31 cellular contexts compared by ENCODE assay signal in genomic region chr20:59596690-59597089, GRCh38. TPM values are rescaled to one million over a fixed set of nuclear protein-coding genes. Genes with fewer than 3 reads are reported as not detected.
"Had no signal": no experiment of that assay in that cellular context is flagged by ENCODE, and none has a peak within 500 bp of the region (broad histone marks: within the 10 kb centered on the region; RNA-seq: fewer than 3 reads in every experiment).

No MANE protein-coding gene starts in this region.

- H3K27ac Mint-ChIP-seq: activated CD4-positive, alpha-beta memory T cell treated with anti-CD3 and anti-CD28 coated beads, Interleukin-2, amount 10 ng/mL, durations not matched to agents 7 days and 5 days; activated CD4-positive, alpha-beta T cell treated with anti-CD3 and anti-CD28 coated beads, Interleukin-2, amount 10 ng/mL, durations not matched to agents 7 days and 5 days; activated T-cell treated with anti-CD3 and anti-CD28 coated beads, Interleukin-2, amount 50 U/mL, for 24 hours; activated T-helper 17 cell treated with anti-CD3 and anti-CD28 coated beads, Interleukin-2, amount 50 U/mL, for 72 hours; mesothelial cell of epicardium; naive B cell; nephron progenitor cell; stimulated activated memory B cell treated with anti-CD40 and anti-IgM and Interleukin-4, amounts not matched to agents 10 μg/mL and 1 μg/mL and 100 μg/mL, for 72 hours; stimulated activated naive CD8-positive, alpha-beta T cell treated with anti-CD3 and anti-CD28 coated beads, Interleukin-15, amount 100 ng/mL, for 72 hours had no signal

- ATAC-seq: activated T-helper 17 cell treated with anti-CD3 and anti-CD28 coated beads, Interleukin-2, amount 50 U/mL, for 72 hours; stimulated activated memory B cell treated with anti-CD40 and anti-IgM and Interleukin-4, amounts not matched to agents 10 μg/mL and 1 μg/mL and 100 μg/mL, for 72 hours; stimulated activated naive CD8-positive, alpha-beta T cell treated with anti-CD3 and anti-CD28 coated beads, Interleukin-15, amount 100 ng/mL, for 72 hours; upper lobe of right lung had no signal

- H2AFZ ChIP-seq: hepatocyte had no signal

- H3K4me2 ChIP-seq: hepatocyte had no signal

- H3K4me1 ChIP-seq: colonic mucosa, esophagus squamous epithelium, prostate gland, sigmoid colon, tibial artery, upper lobe of right lung had no signal

- H3K79me2 ChIP-seq: hepatocyte had no signal

- H3K4me3 Mint-ChIP-seq: activated CD4-positive, alpha-beta memory T cell treated with anti-CD3 and anti-CD28 coated beads, Interleukin-2, amount 10 ng/mL, durations not matched to agents 7 days and 5 days; activated CD4-positive, alpha-beta T cell treated with anti-CD3 and anti-CD28 coated beads, Interleukin-2, amount 10 ng/mL, durations not matched to agents 7 days and 5 days; activated T-cell treated with anti-CD3 and anti-CD28 coated beads, Interleukin-2, amount 50 U/mL, for 24 hours; activated T-helper 17 cell treated with anti-CD3 and anti-CD28 coated beads, Interleukin-2, amount 50 U/mL, for 72 hours; mesothelial cell of epicardium; naive B cell; nephron progenitor cell; stimulated activated memory B cell treated with anti-CD40 and anti-IgM and Interleukin-4, amounts not matched to agents 10 μg/mL and 1 μg/mL and 100 μg/mL, for 72 hours; stimulated activated naive CD8-positive, alpha-beta T cell treated with anti-CD3 and anti-CD28 coated beads, Interleukin-15, amount 100 ng/mL, for 72 hours had no signal

- H3K9me3 Mint-ChIP-seq: activated CD4-positive, alpha-beta memory T cell treated with anti-CD3 and anti-CD28 coated beads, Interleukin-2, amount 10 ng/mL, durations not matched to agents 7 days and 5 days; activated CD4-positive, alpha-beta T cell treated with anti-CD3 and anti-CD28 coated beads, Interleukin-2, amount 10 ng/mL, durations not matched to agents 7 days and 5 days; activated T-cell treated with anti-CD3 and anti-CD28 coated beads, Interleukin-2, amount 50 U/mL, for 24 hours; activated T-helper 17 cell treated with anti-CD3 and anti-CD28 coated beads, Interleukin-2, amount 50 U/mL, for 72 hours; mesothelial cell of epicardium; stimulated activated memory B cell treated with anti-CD40 and anti-IgM and Interleukin-4, amounts not matched to agents 10 μg/mL and 1 μg/mL and 100 μg/mL, for 72 hours; stimulated activated naive CD8-positive, alpha-beta T cell treated with anti-CD3 and anti-CD28 coated beads, Interleukin-15, amount 100 ng/mL, for 72 hours had no signal

- H3K27ac ChIP-seq: colonic mucosa, epithelial cell of prostate, esophagus squamous epithelium, hepatocyte, ovary, prostate gland, sigmoid colon, tibial artery, upper lobe of right lung had no signal

- H3K4me3 ChIP-seq: colonic mucosa, esophagus squamous epithelium, hepatocyte, ovary, prostate gland, sigmoid colon, tibial artery, upper lobe of right lung had no signal

- H3K27me3 ChIP-seq: colonic mucosa, ovary had no signal

- DNase-seq: activated CD4-positive, alpha-beta memory T cell treated with anti-CD3 and anti-CD28 coated beads, Interleukin-2, amount 10 ng/mL, durations not matched to agents 7 days and 5 days; activated CD4-positive, alpha-beta T cell treated with anti-CD3 and anti-CD28 coated beads for 1 hour; activated CD4-positive, alpha-beta T cell treated with anti-CD3 and anti-CD28 coated beads, Interleukin-2, amount 10 ng/mL, durations not matched to agents 7 days and 5 days; activated CD8-positive, alpha-beta memory T cell treated with anti-CD3 and anti-CD28 coated beads, Interleukin-2, amount 50 U/mL, for 48 hours; activated gamma-delta T cell treated with Interleukin-2 at 50 U/mL for 16 hours; activated naive CD4-positive, alpha-beta T cell treated with anti-CD3 and anti-CD28 coated beads, Interleukin-2, amount 50 U/mL, for 16 hours; activated T-cell treated with anti-CD3 and anti-CD28 coated beads, Interleukin-2, amount 50 U/mL, for 24 hours; amniotic stem cell; central memory CD4-positive, alpha-beta T cell; colonic mucosa; effector CD8-positive, alpha-beta T cell; esophagus squamous epithelium; islet precursor cell; naive B cell; nephron progenitor cell; ovary; retina; sigmoid colon; small intestine; stimulated activated CD4-positive, alpha-beta T cell treated with anti-CD3 and anti-CD28 coated beads, Interleukin-4, amount 100 ng/mL, for 4 hours; stimulated activated CD8-positive, alpha-beta memory T cell treated with anti-CD3 and anti-CD28 coated beads, Interleukin-4, amount 100 ng/mL, for 48 hours; stimulated activated naive CD8-positive, alpha-beta T cell treated with anti-CD3 and anti-CD28 coated beads, Interleukin-15, amount 100 ng/mL, for 72 hours; T-helper 2 cell; tibial artery; upper lobe of right lung had no signal

- H3K9me3 ChIP-seq: colonic mucosa, esophagus squamous epithelium, ovary, prostate gland, sigmoid colon, tibial artery, upper lobe of right lung had no signal

- H3K4me1 Mint-ChIP-seq: activated CD4-positive, alpha-beta memory T cell treated with anti-CD3 and anti-CD28 coated beads, Interleukin-2, amount 10 ng/mL, durations not matched to agents 7 days and 5 days; activated T-helper 17 cell treated with anti-CD3 and anti-CD28 coated beads, Interleukin-2, amount 50 U/mL, for 72 hours; mesothelial cell of epicardium; nephron progenitor cell; stimulated activated memory B cell treated with anti-CD40 and anti-IgM and Interleukin-4, amounts not matched to agents 10 μg/mL and 1 μg/mL and 100 μg/mL, for 72 hours had no signal

- H3K36me3 ChIP-seq: colonic mucosa, esophagus squamous epithelium, ovary, prostate gland, sigmoid colon, tibial artery, upper lobe of right lung had no signal

- H3K36me3 Mint-ChIP-seq: mesothelial cell of epicardium; naive B cell; stimulated activated memory B cell treated with anti-CD40 and anti-IgM and Interleukin-4, amounts not matched to agents 10 μg/mL and 1 μg/mL and 100 μg/mL, for 72 hours had no signal

RNA-seq across cellular contexts. Expression of gene PHACTR3, which starts 7.7 kb away (rescaled TPM):
- total RNA-seq: activated CD4-positive, alpha-beta memory T cell treated with anti-CD3 and anti-CD28 coated beads, Interleukin-2, amount 10 ng/mL, durations not matched to agents 7 days and 5 days; activated CD4-positive, alpha-beta T cell treated with anti-CD3 and anti-CD28 coated beads, Interleukin-2, amount 10 ng/mL, durations not matched to agents 7 days and 5 days; activated T-helper 17 cell treated with anti-CD3 and anti-CD28 coated beads, Interleukin-2, amount 50 U/mL, for 72 hours had no signal
